15 cellular contexts compared by ENCODE assay signal in genomic region chr2:206379321-206379720, GRCh38.
"Had no signal": no experiment of that assay in that cellular context is flagged by ENCODE, and none has a peak within 500 bp of the region (broad histone marks: within the 10 kb centered on the region; RNA-seq: fewer than 3 reads in every experiment).

No MANE protein-coding gene starts in this region.

- H3K9ac ChIP-seq: parathyroid adenoma had no signal

- H3K27me3 ChIP-seq: ascending aorta, colonic mucosa, tibial nerve had no signal

- H3K79me2 ChIP-seq: parathyroid adenoma had no signal

- ATAC-seq: activated T-cell treated with anti-CD3 and anti-CD28 coated beads, Interleukin-2, amount 50 U/mL, for 72 hours; natural killer cell; stimulated activated naive CD8-positive, alpha-beta T cell treated with anti-CD3 and anti-CD28 coated beads, Interleukin-15, Interleukin-2, amounts not matched to agents 100 U/mL and 50 U/mL, for 24 hours had no signal

- H3K9me3 ChIP-seq: colonic mucosa had no signal

- H3K4me1 ChIP-seq: ascending aorta, colonic mucosa, parathyroid adenoma, tibial nerve had no signal

- H3K4me3 ChIP-seq: ascending aorta, colonic mucosa, skin epidermis, tibial nerve had no signal

- H2AFZ ChIP-seq: parathyroid adenoma had no signal

- H3K27ac ChIP-seq: ascending aorta, colonic mucosa, epithelial cell of prostate, parathyroid adenoma, skin epidermis, tibial nerve had no signal

- H3K36me3 ChIP-seq: ascending aorta, colonic mucosa, tibial nerve had no signal

- DNase-seq: activated CD4-positive, alpha-beta T cell treated with anti-CD3 and anti-CD28 coated beads, Interleukin-2, amount 50 U/mL, for 4 hours; activated gamma-delta T cell; activated T-cell treated with anti-CD3 and anti-CD28 coated beads, Interleukin-2, amount 50 U/mL, for 72 hours; colonic mucosa; endodermal cell; mesenchymal stem cell; natural killer cell; stimulated activated naive CD8-positive, alpha-beta T cell treated with anti-CD3 and anti-CD28 coated beads, Interleukin-15, Interleukin-2, amounts not matched to agents 100 U/mL and 50 U/mL, for 24 hours; substantia nigra; T-helper 2 cell had no signal
